Comparison of ENCODE assay signal across 13 cellular contexts in the genomic region with DNA sequence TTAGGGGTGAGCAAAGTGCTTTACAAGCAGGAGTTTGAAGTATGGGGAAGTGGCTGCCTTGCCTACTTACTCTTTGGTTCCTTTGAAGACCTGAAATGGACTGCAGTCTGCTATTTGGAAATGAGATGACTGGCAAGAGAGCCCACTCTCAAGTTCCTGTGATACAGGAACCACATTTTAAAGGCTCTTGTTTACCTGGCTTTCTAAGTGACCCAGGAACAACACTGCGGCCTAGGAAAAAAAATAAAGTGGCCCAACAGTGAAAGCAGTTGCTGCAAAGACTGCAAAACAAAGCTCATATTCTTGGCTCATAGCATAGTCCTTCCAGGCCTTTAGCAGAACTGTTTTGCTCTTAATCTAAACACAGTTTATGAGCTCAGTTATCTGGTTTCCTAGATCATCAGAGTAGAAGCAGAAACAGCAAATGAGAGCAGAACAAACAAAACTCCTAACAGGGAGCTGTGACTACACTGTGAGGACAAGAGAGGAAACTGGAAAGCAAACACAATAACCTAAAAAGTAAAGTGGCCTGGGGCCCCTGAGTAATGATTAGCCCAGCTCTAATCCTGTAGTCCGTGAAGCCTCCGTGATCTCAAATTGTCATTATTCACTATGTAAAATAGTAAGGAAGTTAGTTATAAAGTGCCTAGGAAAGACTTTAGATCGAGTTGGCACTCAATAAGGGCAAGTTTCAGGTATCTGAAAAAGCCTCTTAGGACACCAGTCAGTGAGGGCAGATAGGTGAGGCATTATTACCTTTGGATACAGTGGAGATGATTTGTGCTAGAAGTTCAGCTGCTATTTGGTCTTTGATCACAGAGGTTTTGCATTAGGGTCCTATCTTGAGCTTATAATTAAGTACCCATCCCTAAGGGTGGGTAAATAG. TPM values are rescaled to one million over a fixed set of nuclear protein-coding genes. Genes with fewer than 3 reads are reported as not detected.
A peak's percentile ranks its signal among the peaks of the same experiment; 100 is the strongest.
DNase-seq lines count a peak whose midpoint lies in the region; ATAC-seq, FAIRE-seq and TF ChIP-seq lines count a peak whose summit lies in the region.
"Had no signal": no experiment of that assay in that cellular context is flagged by ENCODE, and none has a peak within 500 bp of the region (broad histone marks: within the 10 kb centered on the region; RNA-seq: fewer than 3 reads in every experiment).

No MANE protein-coding gene starts in this region.

- H3K36me3 Mint-ChIP-seq in HFFc6 (ENCODE audit: low read depth): peaks cover 15% of the 10 kb centered on the region
- peaks cover 76% of the 10 kb centered on the region for H3K36me3 Mint-ChIP-seq in activated T-helper 2 cell treated with anti-CD3 and anti-CD28 coated beads, Interferon-gamma antibody, Interleukin-2, Interleukin-4, amounts not matched to agents 10 μg/mL and 5 μg/mL and 100 μg/mL, durations not matched to agents 14 hours and 24 hours and 36 hours (ENCODE audit: low read depth)

- TF ChIP-seq CTCF in A549 (IDR thresholded peaks at IDR 0.05) (no peak), HFFc6 (IDR thresholded peaks at IDR 0.05) (no peak)

- H3K4me3 Mint-ChIP-seq in HFFc6: no peak overlapping the region
- no peak overlapping the region for H3K4me3 Mint-ChIP-seq in activated T-helper 2 cell treated with anti-CD3 and anti-CD28 coated beads, Interferon-gamma antibody, Interleukin-2, Interleukin-4, amounts not matched to agents 10 μg/mL and 5 μg/mL and 100 μg/mL, durations not matched to agents 14 hours and 24 hours and 36 hours (ENCODE audit: low read depth)
- H3K4me3 Mint-ChIP-seq: activated naive CD8-positive, alpha-beta T cell treated with anti-CD3 and anti-CD28 coated beads, Interleukin-2, amount 10 ng/mL, durations not matched to agents 7 days and 5 days had no signal

- intact Hi-C loops in activated T-helper 2 cell treated with anti-CD3 and anti-CD28 coated beads, Interferon-gamma antibody, Interleukin-2, Interleukin-4, amounts not matched to agents 10 μg/mL and 5 μg/mL and 100 μg/mL, durations not matched to agents 14 hours and 24 hours and 36 hours (cut with micrococcal nuclease): no loop called here

- no peaks in the 10 kb centered on the region for H3K9me3 Mint-ChIP-seq in HFFc6
- H3K9me3 Mint-ChIP-seq in activated T-helper 2 cell treated with anti-CD3 and anti-CD28 coated beads, Interferon-gamma antibody, Interleukin-2, Interleukin-4, amounts not matched to agents 10 μg/mL and 5 μg/mL and 100 μg/mL, durations not matched to agents 14 hours and 24 hours and 36 hours: no peaks in the 10 kb centered on the region
- H3K9me3 Mint-ChIP-seq: activated naive CD8-positive, alpha-beta T cell treated with anti-CD3 and anti-CD28 coated beads, Interleukin-2, amount 10 ng/mL, durations not matched to agents 7 days and 5 days had no signal

- H3K4me3 ChIP-seq in A549 (no peak overlapping the region), endocrine pancreas (ENCODE audit: control insufficient read depth, insufficient read depth, low read length) (peak overlapping the region; percentile 12), mucosa of rectum (ENCODE audit: low read length in 2 of 2) (no peak overlapping the region)

- TF ChIP-seq POLR2A in A549 (IDR thresholded peaks at IDR 0.05; ENCODE audit: low read length) (no peak), GM18505 (IDR thresholded peaks at IDR 0.05; ENCODE audit: borderline replicate concordance, extremely low read depth, insufficient read depth, insufficient read length) (no peak)

- FAIRE-seq in A549 (lab: Jason Lieb, UNC): no peak
- FAIRE-seq: RCC 7860 had no signal

- TF ChIP-seq RAD21 in A549 (conservative IDR thresholded peaks at IDR 0.05 in 1 of 2, IDR thresholded peaks at IDR 0.05 in 1 of 2): no peak

- CTCF ChIA-PET in A549 (lab: Yijun Ruan, JAX): interaction anchor here (0.5 to 1.3 kb wide), 2 partner anchors 11 to 17 kb away, joined by 3 to 5 read pairs; a partner anchor contains a TSS

- H3K27ac ChIP-seq in A549 (peak overlapping the region; percentile 54 to 73; a peak in 5 of 6 replicates), mucosa of rectum (ENCODE audit: low read depth in 2 of 2, low read length in 2 of 2) (peak overlapping the region; percentile 66 to 83)
- H3K27ac ChIP-seq: KMS-11 had no signal

- H3K4me2 ChIP-seq in A549: peak overlapping the region; percentile 60
- H3K4me2 ChIP-seq: KMS-11 had no signal

- peak overlapping the region; percentile 62 for H3K27ac Mint-ChIP-seq in HFFc6
- no peak overlapping the region for H3K27ac Mint-ChIP-seq in activated T-helper 2 cell treated with anti-CD3 and anti-CD28 coated beads, Interferon-gamma antibody, Interleukin-2, Interleukin-4, amounts not matched to agents 10 μg/mL and 5 μg/mL and 100 μg/mL, durations not matched to agents 14 hours and 24 hours and 36 hours
- H3K27ac Mint-ChIP-seq: activated naive CD8-positive, alpha-beta T cell treated with anti-CD3 and anti-CD28 coated beads, Interleukin-2, amount 10 ng/mL, durations not matched to agents 7 days and 5 days had no signal

- ATAC-seq in A549: peak; percentile 50 to 79; a peak in 3 of 6 replicates
- no peak for ATAC-seq in GM18505 (IDR thresholded peaks at IDR 0.05; ENCODE audit: unreplicated experiment)

- peaks cover 11% of the 10 kb centered on the region for H3K4me1 Mint-ChIP-seq in HFFc6 (ENCODE audit: low read depth)
- peaks cover 16% of the 10 kb centered on the region for H3K4me1 Mint-ChIP-seq in activated T-helper 2 cell treated with anti-CD3 and anti-CD28 coated beads, Interferon-gamma antibody, Interleukin-2, Interleukin-4, amounts not matched to agents 10 μg/mL and 5 μg/mL and 100 μg/mL, durations not matched to agents 14 hours and 24 hours and 36 hours (ENCODE audit: low read depth)

- H3K4me1 ChIP-seq in A549 (peaks cover 21% of the 10 kb centered on the region), endocrine pancreas (ENCODE audit: control insufficient read depth, insufficient read depth, low read length) (peaks cover 12% of the 10 kb centered on the region), mucosa of rectum (ENCODE audit: control insufficient read depth in 2 of 2, insufficient read depth in 2 of 2, low read length in 2 of 2) (peaks cover 14 to 19% of the 10 kb centered on the region in 2 donors)

- TF ChIP-seq EP300 in A549 (IDR thresholded peaks at IDR 0.05): no peak

- DNase-seq in A549 (ENCODE audit: low read depth in 1 of 2, low spot score in 1 of 2): peak in 1 of 2 experiments; percentile 58
- no peak for DNase-seq in HFFc6
- DNase-seq in globus pallidus (ENCODE audit: low spot score): no peak
- DNase-seq in T-helper 1 cell: no peak
- DNase-seq in activated T-helper 2 cell treated with anti-CD3 and anti-CD28 coated beads, Interferon-gamma antibody, Interleukin-2, Interleukin-4, amounts not matched to agents 10 μg/mL and 5 μg/mL and 100 μg/mL, durations not matched to agents 14 hours and 24 hours and 36 hours (ENCODE audit: low spot score): no peak
- DNase-seq: activated naive CD8-positive, alpha-beta T cell treated with anti-CD3 and anti-CD28 coated beads, Interleukin-2, amount 10 ng/mL, durations not matched to agents 7 days and 5 days; AML-193; NCI-H2227 treated with DMSO at 0.1 percent for 48 hours had no signal

- 11% methylated on average over 4 of the region's 4 CpGs for WGBS in A549 (ENCODE audit: missing lambda C conversion rate)

- H3K27me3 ChIP-seq in endocrine pancreas (ENCODE audit: control insufficient read depth, insufficient read depth, low read length) (no peaks in the 10 kb centered on the region), mucosa of rectum (ENCODE audit: control insufficient read depth in 2 of 2, insufficient read depth in 2 of 2, low read length in 2 of 2) (no peaks in the 10 kb centered on the region)

- POLR2A ChIA-PET in A549 (lab: Yijun Ruan, JAX): no interaction called here

- no peaks in the 10 kb centered on the region for H3K27me3 Mint-ChIP-seq in HFFc6 (ENCODE audit: insufficient read depth)
- no peaks in the 10 kb centered on the region for H3K27me3 Mint-ChIP-seq in activated T-helper 2 cell treated with anti-CD3 and anti-CD28 coated beads, Interferon-gamma antibody, Interleukin-2, Interleukin-4, amounts not matched to agents 10 μg/mL and 5 μg/mL and 100 μg/mL, durations not matched to agents 14 hours and 24 hours and 36 hours (ENCODE audit: low read depth)
- H3K27me3 Mint-ChIP-seq: activated naive CD8-positive, alpha-beta T cell treated with anti-CD3 and anti-CD28 coated beads, Interleukin-2, amount 10 ng/mL, durations not matched to agents 7 days and 5 days had no signal

- no peaks in the 10 kb centered on the region for H3K9me3 ChIP-seq in A549
- H3K9me3 ChIP-seq in endocrine pancreas (ENCODE audit: control insufficient read depth, low read length): no peaks in the 10 kb centered on the region
- no peaks in the 10 kb centered on the region for H3K9me3 ChIP-seq in mucosa of rectum (ENCODE audit: control insufficient read depth in 2 of 2, low read length in 2 of 2)

- no peak overlapping the region for H3K9ac ChIP-seq in endocrine pancreas (ENCODE audit: control insufficient read depth, insufficient read depth, low read length)
- peak overlapping the region; percentile 15 for H3K9ac ChIP-seq in mucosa of rectum (ENCODE audit: low read depth in 1 of 2, low read length in 2 of 2)
- H3K9ac ChIP-seq: KMS-11 had no signal

- peaks cover 2% of the 10 kb centered on the region for H3K36me3 ChIP-seq in endocrine pancreas (ENCODE audit: control insufficient read depth, insufficient read depth, low read length)
- H3K36me3 ChIP-seq in mucosa of rectum (ENCODE audit: control insufficient read depth in 2 of 2, insufficient read depth in 2 of 2, low read length in 2 of 2): peaks cover 33 to 38% of the 10 kb centered on the region in 2 donors

RNA-seq across cellular contexts. Expression of a gene that starts 11.5 kb away (rescaled TPM):
- polyA plus RNA-seq in A549 (2011; rRNA removed): 15.7 and 24.1 TPM in 2 replicates
- 3.1 and 3.8 TPM in 2 replicates for polyA plus RNA-seq in A549 (2012; cell fraction: cytosol; rRNA removed)
- 1.7 and 2.4 TPM in 2 replicates for polyA plus RNA-seq in A549 (2012; cell fraction: nucleus; rRNA removed)
- 10.1 to 12.2 TPM (median 11.0 TPM) in 3 replicates for polyA plus RNA-seq in A549 (2017; fragmentation: RNase III; extraction: RNeasy Plus Mini Kit Qiagen cat#74134 plus additional on column Dnase treatment)
- polyA minus RNA-seq in A549 (2011; rRNA and poly(A)+ RNA removed): 4.2 and 6.6 TPM in 2 replicates
- 10 to 100 TPM; 13.2 to 17.4 (median 14.8) TPM for total RNA-seq in HFFc6 (2021; fragmentation: NEBNext Ultra II Directional; extraction: Animal tissue kit (Norgen Biotek cat#: 25700))
- 33.9 and 38.6 TPM in 2 replicates for total RNA-seq in activated T-helper 2 cell treated with anti-CD3 and anti-CD28 coated beads, Interferon-gamma antibody, Interleukin-2, Interleukin-4, amounts not matched to agents 10 μg/mL and 5 μg/mL and 100 μg/mL, durations not matched to agents 14 hours and 24 hours and 36 hours

RNA-seq across cellular contexts. Expression of a gene that starts 16.3 kb away (rescaled TPM):
- 172 and 207 TPM in 2 replicates for polyA plus RNA-seq in A549 (2011; rRNA removed)
- 29.2 and 32.2 TPM in 2 replicates for polyA plus RNA-seq in A549 (2012; cell fraction: cytosol; rRNA removed)
- polyA plus RNA-seq in A549 (2012; cell fraction: nucleus; rRNA removed): 32.1 and 37.9 TPM in 2 replicates
- 30.0 to 34.1 TPM (median 32.7 TPM) in 3 replicates for polyA plus RNA-seq in A549 (2017; fragmentation: RNase III; extraction: RNeasy Plus Mini Kit Qiagen cat#74134 plus additional on column Dnase treatment)
- 160 and 223 TPM in 2 replicates for polyA minus RNA-seq in A549 (2011; rRNA and poly(A)+ RNA removed)
- total RNA-seq in HFFc6 (2021; fragmentation: NEBNext Ultra II Directional; extraction: Animal tissue kit (Norgen Biotek cat#: 25700)): 100 to 1,000 TPM; 106 to 115 (median 111) TPM
- 146 and 152 TPM in 2 replicates for total RNA-seq in activated T-helper 2 cell treated with anti-CD3 and anti-CD28 coated beads, Interferon-gamma antibody, Interleukin-2, Interleukin-4, amounts not matched to agents 10 μg/mL and 5 μg/mL and 100 μg/mL, durations not matched to agents 14 hours and 24 hours and 36 hours

RNA-seq across cellular contexts. Expression of a gene that starts 42.2 kb away (rescaled TPM):
- polyA plus RNA-seq in A549 (2011; rRNA removed) (20.2 and 22.4 TPM in 2 replicates), A549 (2017; fragmentation: RNase III; extraction: RNeasy Plus Mini Kit Qiagen cat#74134 plus additional on column Dnase treatment) (14.3 to 17.5 TPM (median 17.2 TPM) in 3 replicates)
- 12.4 and 14.3 TPM in 2 replicates for polyA plus RNA-seq in A549 (2012; cell fraction: cytosol; rRNA removed)
- 5.4 and 7.1 TPM in 2 replicates for polyA plus RNA-seq in A549 (2012; cell fraction: nucleus; rRNA removed)
- polyA minus RNA-seq in A549 (2011; rRNA and poly(A)+ RNA removed): 5.8 and 7.8 TPM in 2 replicates
- 10 to 100 TPM; 15.2 to 18.3 (median 16.5) TPM for total RNA-seq in HFFc6 (2021; fragmentation: NEBNext Ultra II Directional; extraction: Animal tissue kit (Norgen Biotek cat#: 25700))
- total RNA-seq in activated T-helper 2 cell treated with anti-CD3 and anti-CD28 coated beads, Interferon-gamma antibody, Interleukin-2, Interleukin-4, amounts not matched to agents 10 μg/mL and 5 μg/mL and 100 μg/mL, durations not matched to agents 14 hours and 24 hours and 36 hours: 14.1 and 14.6 TPM in 2 replicates

RNA-seq across cellular contexts. Expression of a gene that starts 42.4 kb away (rescaled TPM):
- polyA plus RNA-seq in A549 (2011; rRNA removed) (26.1 and 29.6 TPM in 2 replicates), A549 (2017; fragmentation: RNase III; extraction: RNeasy Plus Mini Kit Qiagen cat#74134 plus additional on column Dnase treatment) (12.2 to 14.7 TPM (median 13.0 TPM) in 3 replicates)
- polyA plus RNA-seq in A549 (2012; cell fraction: cytosol; rRNA removed): 13.3 and 17.9 TPM in 2 replicates
- polyA plus RNA-seq in A549 (2012; cell fraction: nucleus; rRNA removed): 26.1 and 28.0 TPM in 2 replicates
- polyA minus RNA-seq in A549 (2011; rRNA and poly(A)+ RNA removed): 11.7 and 16.4 TPM in 2 replicates
- total RNA-seq in HFFc6 (2021; fragmentation: NEBNext Ultra II Directional; extraction: Animal tissue kit (Norgen Biotek cat#: 25700)): 10 to 100 TPM; 10.2 to 17.7 (median 14.9) TPM
- 33.7 and 33.8 TPM in 2 replicates for total RNA-seq in activated T-helper 2 cell treated with anti-CD3 and anti-CD28 coated beads, Interferon-gamma antibody, Interleukin-2, Interleukin-4, amounts not matched to agents 10 μg/mL and 5 μg/mL and 100 μg/mL, durations not matched to agents 14 hours and 24 hours and 36 hours
